27 cellular contexts compared by ENCODE assay signal in the genomic region with DNA sequence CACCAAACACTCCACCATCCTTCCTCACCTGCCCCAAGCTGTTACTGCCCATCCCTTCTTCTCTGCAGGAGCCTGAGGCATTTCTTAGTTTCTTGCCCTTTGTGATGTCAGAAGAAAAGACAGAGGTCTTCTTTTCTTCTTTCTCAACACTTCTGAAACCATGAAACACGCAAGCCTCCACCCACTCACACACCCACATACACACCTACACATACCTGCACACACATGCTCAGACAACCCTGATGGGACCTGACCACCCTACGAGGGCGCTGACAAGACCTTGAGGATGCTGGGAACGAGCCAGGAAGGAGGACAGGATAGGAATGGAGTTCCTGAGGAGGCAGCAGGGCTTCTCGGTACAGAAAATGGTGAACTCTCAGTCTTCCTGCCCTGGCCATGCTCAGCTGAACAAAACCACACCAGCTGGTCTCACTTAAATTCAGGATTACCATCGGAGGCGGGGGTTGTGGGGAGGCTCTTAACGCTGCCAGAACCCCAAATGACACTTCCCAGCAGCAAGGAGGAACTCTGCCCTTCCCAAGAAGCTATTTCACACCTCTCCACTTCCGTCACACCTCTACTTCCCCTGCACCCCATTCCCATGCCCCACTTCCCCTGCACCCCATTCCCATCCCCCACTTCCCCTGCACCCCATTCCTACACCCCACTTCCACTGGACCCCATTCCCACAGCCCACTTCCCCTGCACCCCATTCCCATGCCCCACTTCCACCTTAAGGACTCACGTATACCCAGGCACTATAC. TPM values are rescaled to one million over a fixed set of nuclear protein-coding genes. Genes with fewer than 3 reads are reported as not detected.
DNase-seq lines count a peak whose midpoint lies in the region; ATAC-seq and TF ChIP-seq lines count a peak whose summit lies in the region.
"Had no signal": no experiment of that assay in that cellular context is flagged by ENCODE, and none has a peak within 500 bp of the region (broad histone marks: within the 10 kb centered on the region; RNA-seq: fewer than 3 reads in every experiment).

No MANE protein-coding gene starts in this region.

- intact Hi-C loops in cardiac septum (cut with DNase I), result no loop called here

- no peaks in the 10 kb centered on the region for H3K9me3 ChIP-seq in right atrium auricular region
- H3K9me3 ChIP-seq: BE2C, left lung, pancreas had no signal

- TF ChIP-seq CTCF in right atrium auricular region (IDR thresholded peaks at IDR 0.05), result no peak
- no peak for TF ChIP-seq CTCF in GM20000 (IDR thresholded peaks at IDR 0.05; ENCODE audit: extremely low read depth, missing control alignments)

- no peak overlapping the region for H3K4me3 ChIP-seq in right atrium auricular region
- H3K4me3 ChIP-seq: GM23248, left lung, pancreas had no signal

- ATAC-seq in left lobe of liver, result no peak
- ATAC-seq: activated CD4-positive, CD25-positive, alpha-beta regulatory T cell treated with anti-CD3 and anti-CD28 coated beads, Interleukin-2, amount 50 U/mL, for 24 hours; activated CD8-positive, alpha-beta T cell treated with anti-CD3 and anti-CD28 coated beads for 36 hours; left lung; pancreas; Right ventricle myocardium inferior; SK-N-SH treated with all-trans-retinoic acid at 6 μM for 48 hours; stimulated activated naive CD8-positive, alpha-beta T cell treated with anti-CD3 and anti-CD28 coated beads, Interleukin-15, Interleukin-2, amounts not matched to agents 100 U/mL and 50 U/mL, for 24 hours had no signal

- no peaks in the 10 kb centered on the region for H3K27me3 ChIP-seq in right atrium auricular region
- H3K27me3 ChIP-seq: BE2C, pancreas had no signal

- no peak overlapping the region for H3K27ac ChIP-seq in right atrium auricular region
- H3K27ac ChIP-seq: GM23248, pancreas had no signal

- peak; percentile 81 for DNase-seq in cardiac septum (ENCODE audit: low spot score)
- DNase-seq in right atrium auricular region (ENCODE audit: low spot score), result no peak
- DNase-seq in GM20000 (ENCODE audit: low spot score), result peak; percentile 38
- DNase-seq in left lobe of liver (ENCODE audit: low spot score), result peak; percentile 37
- no peak for DNase-seq in AG08395 (ENCODE audit: low spot score)
- DNase-seq in NCI-H69 (lab: John Stamatoyannopoulos, UW), result no peak
- no peak for DNase-seq in NCI-H526 treated with DMSO at 0.1 percent for 48 hours (lab: John Stamatoyannopoulos, UW)
- DNase-seq: activated CD8-positive, alpha-beta T cell treated with anti-CD3 and anti-CD28 coated beads for 36 hours; activated effector memory CD4-positive, alpha-beta T cell treated with anti-CD3 and anti-CD28 coated beads, Interleukin-2, amount 50 U/mL, for 16 hours; BE2C; DMS153; glutamatergic neuron; GM23248; HFFc6; left lung; NCI-H1105 treated with DMSO at 0.1 percent for 48 hours; NCI-H1930; NCI-H526; pancreas; small intestine; stimulated activated CD4-positive, alpha-beta T cell treated with anti-CD3 and anti-CD28 coated beads, Interleukin-1b, Interleukin-23, amount 100 ng/mL, for 48 hours; stimulated activated naive CD8-positive, alpha-beta T cell treated with anti-CD3 and anti-CD28 coated beads, Interleukin-15, Interleukin-2, amounts not matched to agents 100 U/mL and 50 U/mL, for 24 hours; T-helper 2 cell had no signal

- no peaks in the 10 kb centered on the region for H3K4me1 ChIP-seq in right atrium auricular region
- H3K4me1 ChIP-seq: BE2C, left lung, pancreas had no signal

- no peaks in the 10 kb centered on the region for H3K36me3 ChIP-seq in right atrium auricular region
- H3K36me3 ChIP-seq: BE2C, left lung, pancreas had no signal

RNA-seq across cellular contexts. Expression of a gene that starts 41.0 kb away (rescaled TPM):
- total RNA-seq in cardiac septum (4.9 TPM), right atrium auricular region (1 to 10 TPM; 1.8 to 4.2 TPM), left lobe of liver (1.1 TPM)
- total RNA-seq: HT1080 had no signal

Comparison
In these comparisons a context has a peak if more than half of its experiments do, and no peak if none do; other contexts are left out.
1. DNase-seq: peak in cardiac septum (single experiment), GM20000 (single experiment) and left lobe of liver (single experiment); none in right atrium auricular region (single experiment), AG08395 (single experiment), NCI-H69 (single experiment) and NCI-H526 treated with DMSO at 0.1 percent for 48 hours (single experiment).